Comparison of ENCODE assay signal across 9 cellular contexts in the genomic region with DNA sequence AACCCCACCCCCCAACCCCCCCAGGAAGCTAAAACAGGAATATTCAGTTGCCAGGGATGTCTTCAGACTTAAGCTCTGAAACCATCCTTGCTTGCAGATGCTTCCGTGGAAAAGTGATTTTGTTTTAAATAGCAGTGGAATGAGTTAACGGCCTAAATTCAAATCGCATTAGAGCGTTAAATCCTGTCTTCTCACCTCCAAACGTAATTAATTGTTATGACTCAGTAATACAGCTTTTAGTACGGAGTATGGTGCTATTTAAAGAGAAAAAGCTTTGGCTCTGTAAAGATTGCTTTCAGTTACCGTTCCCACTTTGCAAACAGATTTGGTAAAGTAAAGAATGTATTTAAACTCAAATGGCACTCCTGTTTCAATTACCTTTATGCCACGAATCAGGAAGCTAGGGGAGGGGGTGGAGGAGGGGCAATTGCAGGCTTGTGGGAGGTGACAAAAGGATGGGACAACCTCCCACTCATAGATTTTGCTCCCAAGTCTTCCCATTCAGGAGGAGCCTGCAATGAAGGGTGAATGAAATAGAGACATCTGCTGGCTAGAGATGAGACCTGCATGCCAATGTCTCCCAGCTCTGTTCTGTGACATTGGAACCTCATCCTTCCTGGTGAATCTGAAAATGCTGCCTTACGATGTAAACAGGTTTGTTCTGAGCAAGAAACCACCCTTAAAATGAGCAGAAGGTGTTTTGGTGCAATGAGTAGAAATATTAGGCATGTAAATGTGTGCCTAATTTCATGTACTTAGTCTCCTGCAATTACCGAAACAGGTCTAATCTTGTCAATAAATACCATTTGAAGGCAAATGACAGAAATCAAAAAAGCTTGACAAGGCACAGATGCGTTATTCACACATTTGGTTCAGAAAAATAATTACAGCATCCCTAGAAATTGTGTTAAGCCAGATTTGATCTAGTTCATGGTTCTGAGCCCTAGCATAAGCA. TPM values are rescaled to one million over a fixed set of nuclear protein-coding genes. Genes with fewer than 3 reads are reported as not detected.
DNase-seq lines count a peak whose midpoint lies in the region; ATAC-seq and FAIRE-seq lines count a peak whose summit lies in the region.
"Had no signal": no experiment of that assay in that cellular context is flagged by ENCODE, and none has a peak within 500 bp of the region (broad histone marks: within the 10 kb centered on the region; RNA-seq: fewer than 3 reads in every experiment).

No MANE protein-coding gene starts in this region.

- H3K36me3 Mint-ChIP-seq in T-helper 17 cell (ENCODE audit: low read depth): peaks cover 2% of the 10 kb centered on the region
- H3K36me3 Mint-ChIP-seq: naive B cell had no signal

- H3K27me3 Mint-ChIP-seq in T-helper 17 cell: peaks cover 52% of the 10 kb centered on the region

- no peak overlapping the region for H3K4me3 Mint-ChIP-seq in T-helper 17 cell
- H3K4me3 Mint-ChIP-seq: naive B cell had no signal

- ATAC-seq in HG02642 (IDR thresholded peaks at IDR 0.05; ENCODE audit: poor library complexity, unreplicated experiment): peak; percentile 81
- ATAC-seq in T-helper 17 cell: no peak

- peaks cover 5% of the 10 kb centered on the region for H3K4me1 Mint-ChIP-seq in T-helper 17 cell

- FAIRE-seq in frontal cortex (lab: Jason Lieb, UNC): no peak

- H3K27ac Mint-ChIP-seq in T-helper 17 cell: no peak overlapping the region

- DNase-seq in NCI-H2171 treated with DMSO at 0.1 percent for 48 hours (lab: John Stamatoyannopoulos, UW) (peak; percentile 3), NCI-H2171 (lab: John Stamatoyannopoulos, UW) (no peak), NCI-H1105 treated with DMSO at 0.1 percent for 48 hours (lab: John Stamatoyannopoulos, UW) (peak; percentile 80), T1000 (lab: John Stamatoyannopoulos, UW) (peak; percentile 29), frontal cortex (ENCODE audit: low spot score in 2 of 2) (peak; percentile 53 to 64), non-pigmented ciliary epithelial cell (ENCODE audit: low read depth) (peak; percentile 48), T-helper 17 cell (no peak)
- DNase-seq: naive B cell had no signal

- no peaks in the 10 kb centered on the region for H3K9me3 ChIP-seq in T-helper 17 cell (ENCODE audit: control insufficient read depth, low read length, poor library complexity, severe bottlenecking)

RNA-seq across cellular contexts. Expression of a gene that starts 2.6 kb away (rescaled TPM):
- 36.7 TPM for total RNA-seq in frontal cortex
- total RNA-seq in T-helper 17 cell: under 1 TPM; 0.60 to 0.82 TPM

Comparison
In these comparisons a context has a peak if more than half of its experiments do, and no peak if none do; other contexts are left out.
1. DNase-seq: peak in NCI-H2171 treated with DMSO at 0.1 percent for 48 hours (single experiment), NCI-H1105 treated with DMSO at 0.1 percent for 48 hours (single experiment), T1000 (single experiment), frontal cortex (2 of 2) and non-pigmented ciliary epithelial cell (single experiment); none in NCI-H2171 (single experiment) and T-helper 17 cell (0 of 3).
2. RNA of a gene that starts 2.6 kb away (total RNA-seq): 36.7 TPM in frontal cortex (single experiment); 0.60 to 0.82 TPM in T-helper 17 cell; every median in the first group is over 10 times any median in the second.